In the genomic region with DNA sequence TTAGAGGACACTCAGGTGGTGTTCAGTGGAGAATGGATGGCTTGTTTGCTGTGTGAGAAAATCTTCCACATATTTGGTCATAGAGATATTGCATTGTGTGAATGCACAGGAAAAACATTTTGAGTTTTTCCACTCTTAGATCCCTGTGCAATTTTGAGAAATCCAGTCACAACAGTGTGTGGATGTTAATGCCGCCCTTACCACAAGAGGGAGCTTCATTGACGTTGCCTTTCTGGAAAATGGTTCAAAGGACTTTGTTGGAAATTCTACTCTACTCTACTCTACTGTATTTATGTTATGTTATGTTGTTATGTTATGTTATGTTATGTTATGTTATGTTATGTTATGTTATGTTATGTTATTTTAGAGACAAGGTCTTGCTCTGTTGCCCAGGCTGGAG, we compare ENCODE assay signal across 9 cellular contexts. TPM values are rescaled to one million over a fixed set of nuclear protein-coding genes. Genes with fewer than 3 reads are reported as not detected.
DNase-seq lines count a peak whose midpoint lies in the region; ATAC-seq, FAIRE-seq and TF ChIP-seq lines count a peak whose summit lies in the region.
"Had no signal": no experiment of that assay in that cellular context is flagged by ENCODE, and none has a peak within 500 bp of the region (broad histone marks: within the 10 kb centered on the region; RNA-seq: fewer than 3 reads in every experiment).

No MANE protein-coding gene starts in this region.

- H3K27me3 Mint-ChIP-seq in GM23338 (ENCODE audit: insufficient read depth, low read depth, poor library complexity): peaks cover 6% of the 10 kb centered on the region
- no peaks in the 10 kb centered on the region for H3K27me3 Mint-ChIP-seq in astrocyte (ENCODE audit: low read depth, unreplicated experiment)

- no peak overlapping the region for H3K27ac Mint-ChIP-seq in GM23338
- no peak overlapping the region for H3K27ac Mint-ChIP-seq in astrocyte (ENCODE audit: unreplicated experiment)

- no peaks in the 10 kb centered on the region for H4K20me1 ChIP-seq in GM23338 (replicated peaks; ENCODE audit: insufficient read depth)
- no peaks in the 10 kb centered on the region for H4K20me1 ChIP-seq in astrocyte (ENCODE audit: insufficient read depth, low read length)

- TF ChIP-seq CTCF in GM23338 (conservative IDR thresholded peaks at IDR 0.05; ENCODE audit: low read depth in 2 of 2): peak; percentile 68 to 83
- TF ChIP-seq CTCF in astrocyte (IDR thresholded peaks at IDR 0.05; ENCODE audit: insufficient read depth, low read depth, low read length): peak; percentile 12

- H3K9me3 Mint-ChIP-seq in GM23338: peaks cover 85% of the 10 kb centered on the region
- H3K9me3 Mint-ChIP-seq in astrocyte (ENCODE audit: unreplicated experiment): peaks cover 32% of the 10 kb centered on the region

- no peak overlapping the region for H2AFZ ChIP-seq in GM23338
- H2AFZ ChIP-seq in astrocyte (ENCODE audit: low read depth, low read length): no peak overlapping the region

- H3K27me3 ChIP-seq in GM23338 (ENCODE audit: insufficient read depth) (no peaks in the 10 kb centered on the region), astrocyte (ENCODE audit: insufficient read depth, low read length) (no peaks in the 10 kb centered on the region)

- no peaks in the 10 kb centered on the region for H3K4me1 ChIP-seq in GM23338 (ENCODE audit: insufficient read depth)
- no peaks in the 10 kb centered on the region for H3K4me1 ChIP-seq in astrocyte (ENCODE audit: insufficient read depth, low read length)

- no peaks in the 10 kb centered on the region for H3K9me2 ChIP-seq in GM23338 (ENCODE audit: insufficient read depth)

- H3K36me3 Mint-ChIP-seq in GM23338 (ENCODE audit: low read depth) (peaks cover 48% of the 10 kb centered on the region), astrocyte (ENCODE audit: low read depth, unreplicated experiment) (peaks cover 21% of the 10 kb centered on the region)

- no peak for FAIRE-seq in astrocyte (lab: Jason Lieb, UNC)

- no peaks in the 10 kb centered on the region for H3K79me2 ChIP-seq in GM23338 (replicated peaks; ENCODE audit: insufficient read depth)
- no peaks in the 10 kb centered on the region for H3K79me2 ChIP-seq in astrocyte (ENCODE audit: insufficient read depth, low read length)

- H3K9me3 ChIP-seq in astrocyte (ENCODE audit: insufficient read depth, low read depth, low read length): peaks cover 10% of the 10 kb centered on the region

- DNase-seq in Ammon's horn (ENCODE audit: low spot score) (peak; percentile 21), GM23338 (ENCODE audit: low spot score) (peak; percentile 64), astrocyte (ENCODE audit: low read depth) (no peak), left lobe of liver (ENCODE audit: low spot score) (no peak), NCI-H774 (lab: John Stamatoyannopoulos, UW) (no peak), middle frontal gyrus (ENCODE audit: extremely low spot score, low spot score) (no peak)
- DNase-seq: NCI-H2107 had no signal

- H3K27ac ChIP-seq in GM23338 (ENCODE audit: low read depth) (no peak overlapping the region), astrocyte (ENCODE audit: low read depth, low read length) (no peak overlapping the region)

- H3K36me3 ChIP-seq in GM23338 (ENCODE audit: insufficient read depth): peaks cover 10% of the 10 kb centered on the region; the same call in 1 of the 2 replicates
- H3K36me3 ChIP-seq in astrocyte (ENCODE audit: insufficient read depth, low read length): no peaks in the 10 kb centered on the region

- no peak overlapping the region for H3K9ac ChIP-seq in astrocyte (ENCODE audit: low read length)

- H3K4me2 ChIP-seq in GM23338 (no peak overlapping the region), astrocyte (ENCODE audit: low read length) (no peak overlapping the region)

- H3K4me3 ChIP-seq in GM23338: no peak overlapping the region
- no peak overlapping the region for H3K4me3 ChIP-seq in astrocyte (ENCODE audit: insufficient read depth, low read depth, low read length)

- H3K4me1 Mint-ChIP-seq in GM23338: no peaks in the 10 kb centered on the region
- no peaks in the 10 kb centered on the region for H3K4me1 Mint-ChIP-seq in astrocyte (ENCODE audit: low read depth, unreplicated experiment)

- ATAC-seq in GM23338: no peak
- ATAC-seq in left lobe of liver: peak; percentile 66
- ATAC-seq in HG02970 (IDR thresholded peaks at IDR 0.05; ENCODE audit: low FRiP score, unreplicated experiment): no peak
- no peak for ATAC-seq in GM21723 (IDR thresholded peaks at IDR 0.05; ENCODE audit: unreplicated experiment)

- H3K4me3 Mint-ChIP-seq in GM23338: no peak overlapping the region
- no peak overlapping the region for H3K4me3 Mint-ChIP-seq in astrocyte (ENCODE audit: unreplicated experiment)

- no peaks in the 10 kb centered on the region for H3F3A ChIP-seq in GM23338 (replicated peaks; ENCODE audit: low read depth)

TF ChIP-seq in GM23338, 12 proteins besides CTCF, POLR2A, EP300 and RAD21 (continues in another document):
- TF ChIP-seq, protein P1, sequence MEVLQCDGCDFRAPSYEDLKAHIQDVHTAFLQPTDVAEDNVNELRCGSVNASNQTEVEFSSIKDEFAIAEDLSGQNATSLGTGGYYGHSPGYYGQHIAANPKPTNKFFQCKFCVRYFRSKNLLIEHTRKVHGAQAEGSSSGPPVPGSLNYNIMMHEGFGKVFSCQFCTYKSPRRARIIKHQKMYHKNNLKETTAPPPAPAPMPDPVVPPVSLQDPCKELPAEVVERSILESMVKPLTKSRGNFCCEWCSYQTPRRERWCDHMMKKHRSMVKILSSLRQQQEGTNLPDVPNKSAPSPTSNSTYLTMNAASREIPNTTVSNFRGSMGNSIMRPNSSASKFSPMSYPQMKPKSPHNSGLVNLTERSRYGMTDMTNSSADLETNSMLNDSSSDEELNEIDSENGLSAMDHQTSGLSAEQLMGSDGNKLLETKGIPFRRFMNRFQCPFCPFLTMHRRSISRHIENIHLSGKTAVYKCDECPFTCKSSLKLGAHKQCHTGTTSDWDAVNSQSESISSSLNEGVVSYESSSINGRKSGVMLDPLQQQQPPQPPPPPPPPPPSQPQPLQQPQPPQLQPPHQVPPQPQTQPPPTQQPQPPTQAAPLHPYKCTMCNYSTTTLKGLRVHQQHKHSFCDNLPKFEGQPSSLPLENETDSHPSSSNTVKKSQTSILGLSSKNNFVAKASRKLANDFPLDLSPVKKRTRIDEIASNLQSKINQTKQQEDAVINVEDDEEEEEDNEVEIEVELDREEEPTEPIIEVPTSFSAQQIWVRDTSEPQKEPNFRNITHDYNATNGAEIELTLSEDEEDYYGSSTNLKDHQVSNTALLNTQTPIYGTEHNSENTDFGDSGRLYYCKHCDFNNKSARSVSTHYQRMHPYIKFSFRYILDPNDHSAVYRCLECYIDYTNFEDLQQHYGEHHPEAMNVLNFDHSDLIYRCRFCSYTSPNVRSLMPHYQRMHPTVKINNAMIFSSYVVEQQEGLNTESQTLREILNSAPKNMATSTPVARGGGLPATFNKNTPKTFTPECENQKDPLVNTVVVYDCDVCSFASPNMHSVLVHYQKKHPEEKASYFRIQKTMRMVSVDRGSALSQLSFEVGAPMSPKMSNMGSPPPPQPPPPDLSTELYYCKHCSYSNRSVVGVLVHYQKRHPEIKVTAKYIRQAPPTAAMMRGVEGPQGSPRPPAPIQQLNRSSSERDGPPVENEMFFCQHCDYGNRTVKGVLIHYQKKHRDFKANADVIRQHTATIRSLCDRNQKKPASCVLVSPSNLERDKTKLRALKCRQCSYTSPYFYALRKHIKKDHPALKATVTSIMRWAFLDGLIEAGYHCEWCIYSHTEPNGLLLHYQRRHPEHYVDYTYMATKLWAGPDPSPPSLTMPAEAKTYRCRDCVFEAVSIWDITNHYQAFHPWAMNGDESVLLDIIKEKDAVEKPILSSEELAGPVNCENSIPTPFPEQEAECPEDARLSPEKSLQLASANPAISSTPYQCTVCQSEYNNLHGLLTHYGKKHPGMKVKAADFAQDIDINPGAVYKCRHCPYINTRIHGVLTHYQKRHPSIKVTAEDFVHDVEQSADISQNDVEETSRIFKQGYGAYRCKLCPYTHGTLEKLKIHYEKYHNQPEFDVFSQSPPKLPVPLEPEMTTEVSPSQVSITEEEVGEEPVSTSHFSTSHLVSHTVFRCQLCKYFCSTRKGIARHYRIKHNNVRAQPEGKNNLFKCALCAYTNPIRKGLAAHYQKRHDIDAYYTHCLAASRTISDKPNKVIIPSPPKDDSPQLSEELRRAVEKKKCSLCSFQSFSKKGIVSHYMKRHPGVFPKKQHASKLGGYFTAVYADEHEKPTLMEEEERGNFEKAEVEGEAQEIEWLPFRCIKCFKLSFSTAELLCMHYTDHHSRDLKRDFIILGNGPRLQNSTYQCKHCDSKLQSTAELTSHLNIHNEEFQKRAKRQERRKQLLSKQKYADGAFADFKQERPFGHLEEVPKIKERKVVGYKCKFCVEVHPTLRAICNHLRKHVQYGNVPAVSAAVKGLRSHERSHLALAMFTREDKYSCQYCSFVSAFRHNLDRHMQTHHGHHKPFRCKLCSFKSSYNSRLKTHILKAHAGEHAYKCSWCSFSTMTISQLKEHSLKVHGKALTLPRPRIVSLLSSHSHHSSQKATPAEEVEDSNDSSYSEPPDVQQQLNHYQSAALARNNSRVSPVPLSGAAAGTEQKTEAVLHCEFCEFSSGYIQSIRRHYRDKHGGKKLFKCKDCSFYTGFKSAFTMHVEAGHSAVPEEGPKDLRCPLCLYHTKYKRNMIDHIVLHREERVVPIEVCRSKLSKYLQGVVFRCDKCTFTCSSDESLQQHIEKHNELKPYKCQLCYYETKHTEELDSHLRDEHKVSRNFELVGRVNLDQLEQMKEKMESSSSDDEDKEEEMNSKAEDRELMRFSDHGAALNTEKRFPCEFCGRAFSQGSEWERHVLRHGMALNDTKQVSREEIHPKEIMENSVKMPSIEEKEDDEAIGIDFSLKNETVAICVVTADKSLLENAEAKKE (CRISPR knock-in tag; IDR thresholded peaks at IDR 0.05): no peak
- TF ChIP-seq EZH2 (IDR thresholded peaks at IDR 0.05; ENCODE audit: low read depth, unreplicated experiment) (no peak), JUNB (IDR thresholded peaks at IDR 0.05; ENCODE audit: unreplicated experiment) (no peak), CREB1 (CRISPR knock-in tag; IDR thresholded peaks at IDR 0.05; ENCODE audit: low read depth) (no peak), ZNF331 (CRISPR knock-in tag; IDR thresholded peaks at IDR 0.05; ENCODE audit: low read depth) (no peak), EZH2phosphoT487 (IDR thresholded peaks at IDR 0.05; ENCODE audit: unreplicated experiment) (no peak), STAT1 (IDR thresholded peaks at IDR 0.05; ENCODE audit: unreplicated experiment) (no peak)

RNA-seq across cellular contexts. Expression of gene ZNF20, which starts 13.4 kb away (rescaled TPM):
- 7.5 and 15.7 TPM in 2 replicates for total RNA-seq in GM23338 (2014; rRNA removed; shearing (Covaris generic))
- 3.6 and 4.1 TPM in 2 replicates for polyA plus RNA-seq in GM23338 (2016; fragmentation: Nextera tagmentation; extraction: Ambion mirVana)
- total RNA-seq in astrocyte (7.5 and 8.2 TPM in 2 replicates), left lobe of liver (0.65 TPM)

RNA-seq across cellular contexts. Expression of gene ZNF625, which starts 29.8 kb away (rescaled TPM):
- 18.6 and 28.2 TPM in 2 replicates for total RNA-seq in GM23338 (2014; rRNA removed; shearing (Covaris generic))
- polyA plus RNA-seq in GM23338 (2016; fragmentation: Nextera tagmentation; extraction: Ambion mirVana): 7.4 and 12.9 TPM in 2 replicates
- total RNA-seq in astrocyte: 13.7 and 16.1 TPM in 2 replicates
- total RNA-seq in left lobe of liver: 0.15 TPM

RNA-seq across cellular contexts. Expression of gene ZNF136, which starts 36.2 kb away (rescaled TPM):
- 6.7 and 7.1 TPM in 2 replicates for total RNA-seq in GM23338 (2014; rRNA removed; shearing (Covaris generic))
- polyA plus RNA-seq in GM23338 (2016; fragmentation: Nextera tagmentation; extraction: Ambion mirVana): 3.9 and 5.6 TPM in 2 replicates
- total RNA-seq in astrocyte (8.3 and 11.1 TPM in 2 replicates), left lobe of liver (2.5 TPM)

Comparison
In these comparisons a context has a peak if more than half of its experiments do, and no peak if none do; other contexts are left out.
1. DNase-seq: peak in Ammon's horn (single experiment) and GM23338 (single experiment); none in astrocyte (single experiment), left lobe of liver (single experiment), NCI-H774 (single experiment) and middle frontal gyrus (single experiment).
2. RNA of gene ZNF625, which starts 29.8 kb away (total RNA-seq): 18.6 to 28.2 TPM in GM23338 and 13.7 to 16.1 TPM in astrocyte; 0.15 TPM in left lobe of liver (single experiment); every median in the first group is over 10 times any median in the second.